11 cellular contexts compared by ENCODE assay signal in genomic region chr7:22640269-22640668, GRCh38.
DNase-seq lines count a peak whose midpoint lies in the region; ATAC-seq and TF ChIP-seq lines count a peak whose summit lies in the region.
"Had no signal": no experiment of that assay in that cellular context is flagged by ENCODE, and none has a peak within 500 bp of the region (broad histone marks: within the 10 kb centered on the region; RNA-seq: fewer than 3 reads in every experiment).

No MANE protein-coding gene starts in this region.

- intact Hi-C loops in posterior cingulate gyrus (cut with DNase I): no loop called here
- intact Hi-C loops in lower lobe of right lung (cut with DNase I): no loop called here

- H3K9me3 ChIP-seq in OCI-LY3 (ENCODE audit: insufficient read depth, low read length): peaks cover 19% of the 10 kb centered on the region
- peaks cover 26% of the 10 kb centered on the region for H3K9me3 ChIP-seq in lower lobe of right lung

- DNase-seq in stimulated activated CD4-positive, alpha-beta T cell treated with anti-CD3 and anti-CD28 coated beads, Interleukin-12 subunit alpha, Interleukin-12 subunit beta, amount 100 ng/mL, for 4 hours: peak; percentile 11
- DNase-seq in stimulated activated CD4-positive, alpha-beta T cell treated with anti-CD3 and anti-CD28 coated beads, Interleukin-4, amount 100 ng/mL, for 4 hours: no peak
- DNase-seq in stimulated activated naive CD8-positive, alpha-beta T cell treated with anti-CD3 and anti-CD28 coated beads, Interleukin-15, amount 100 ng/mL, for 72 hours: peak; percentile 36 to 70
- DNase-seq in hepatic stellate cell (ENCODE audit: low spot score) (no peak), posterior cingulate gyrus (no peak), lower lobe of right lung (no peak)
- DNase-seq: left ventricle myocardium inferior, NCI-H1417 treated with DMSO at 0.1 percent for 48 hours, SHP77 treated with DMSO at 0.1 percent for 48 hours had no signal

- H3K27ac ChIP-seq in OCI-LY3 (ENCODE audit: low read length) (peak overlapping the region; percentile 94), lower lobe of right lung (no peak overlapping the region)
- H3K27ac ChIP-seq: left ventricle myocardium inferior had no signal

- peaks cover 30% of the 10 kb centered on the region in 2 donors for H3K9me3 Mint-ChIP-seq in stimulated activated naive CD8-positive, alpha-beta T cell treated with anti-CD3 and anti-CD28 coated beads, Interleukin-15, amount 100 ng/mL, for 72 hours

- H3K4me1 Mint-ChIP-seq in stimulated activated naive CD8-positive, alpha-beta T cell treated with anti-CD3 and anti-CD28 coated beads, Interleukin-15, amount 100 ng/mL, for 72 hours: peaks cover 16% of the 10 kb centered on the region

- H3K4me2 ChIP-seq in OCI-LY3 (ENCODE audit: low read length): peak overlapping the region; percentile 35

- peaks cover 23% of the 10 kb centered on the region for H3K27me3 Mint-ChIP-seq in stimulated activated naive CD8-positive, alpha-beta T cell treated with anti-CD3 and anti-CD28 coated beads, Interleukin-15, amount 100 ng/mL, for 72 hours

- H4K20me1 ChIP-seq in OCI-LY3 (ENCODE audit: insufficient read depth, low read length): peaks cover 4% of the 10 kb centered on the region; the same call in 1 of the 2 replicates

- H3K4me3 ChIP-seq in OCI-LY3 (ENCODE audit: low read length): peak overlapping the region; percentile 11; the same call in 1 of the 2 replicates
- no peak overlapping the region for H3K4me3 ChIP-seq in lower lobe of right lung
- H3K4me3 ChIP-seq: left ventricle myocardium inferior had no signal

- peaks cover 37% of the 10 kb centered on the region for H3K4me1 ChIP-seq in OCI-LY3 (ENCODE audit: low read length)
- no peaks in the 10 kb centered on the region for H3K4me1 ChIP-seq in lower lobe of right lung

- peak overlapping the region; percentile 50; the same call in 1 of the 2 replicates for H3K9ac ChIP-seq in OCI-LY3 (ENCODE audit: low read length)

- H3K36me3 ChIP-seq in OCI-LY3 (replicated peaks; ENCODE audit: low read depth, low read length) (peaks cover 68% of the 10 kb centered on the region), lower lobe of right lung (no peaks in the 10 kb centered on the region)
- H3K36me3 ChIP-seq: left ventricle myocardium inferior had no signal

- no peaks in the 10 kb centered on the region for H3K27me3 ChIP-seq in OCI-LY3 (ENCODE audit: low read depth, low read length)
- no peaks in the 10 kb centered on the region for H3K27me3 ChIP-seq in lower lobe of right lung (ENCODE audit: low read depth)

- peaks cover 50% of the 10 kb centered on the region for H3K79me2 ChIP-seq in OCI-LY3 (ENCODE audit: low read length)

- no peak for TF ChIP-seq CTCF in OCI-LY3 (IDR thresholded peaks at IDR 0.05; ENCODE audit: low read depth, low read length)
- TF ChIP-seq CTCF in lower lobe of right lung (IDR thresholded peaks at IDR 0.05): no peak

- no peak overlapping the region for H3K27ac Mint-ChIP-seq in stimulated activated naive CD8-positive, alpha-beta T cell treated with anti-CD3 and anti-CD28 coated beads, Interleukin-15, amount 100 ng/mL, for 72 hours

- peak overlapping the region in 1 of 2 donors; percentile 3 for H3K4me3 Mint-ChIP-seq in stimulated activated naive CD8-positive, alpha-beta T cell treated with anti-CD3 and anti-CD28 coated beads, Interleukin-15, amount 100 ng/mL, for 72 hours

- ATAC-seq in HG02840 (IDR thresholded peaks at IDR 0.05; ENCODE audit: low FRiP score, unreplicated experiment): peak; percentile 90
- peak; percentile 100 for ATAC-seq in stimulated activated naive CD8-positive, alpha-beta T cell treated with anti-CD3 and anti-CD28 coated beads, Interleukin-15, amount 100 ng/mL, for 72 hours
- no peak for ATAC-seq in lower lobe of right lung

- H2AFZ ChIP-seq in OCI-LY3 (ENCODE audit: low read depth, low read length): no peak overlapping the region

Comparison
In these comparisons a context has a peak if more than half of its experiments do, and no peak if none do; other contexts are left out.
1. DNase-seq: peak in stimulated activated CD4-positive, alpha-beta T cell treated with anti-CD3 and anti-CD28 coated beads, Interleukin-12 subunit alpha, Interleukin-12 subunit beta, amount 100 ng/mL, for 4 hours (single experiment) and stimulated activated naive CD8-positive, alpha-beta T cell treated with anti-CD3 and anti-CD28 coated beads, Interleukin-15, amount 100 ng/mL, for 72 hours (2 of 2); none in stimulated activated CD4-positive, alpha-beta T cell treated with anti-CD3 and anti-CD28 coated beads, Interleukin-4, amount 100 ng/mL, for 4 hours (0 of 2), hepatic stellate cell (single experiment), posterior cingulate gyrus (0 of 10) and lower lobe of right lung (single experiment).
2. ATAC-seq: peak in HG02840 (single experiment) and stimulated activated naive CD8-positive, alpha-beta T cell treated with anti-CD3 and anti-CD28 coated beads, Interleukin-15, amount 100 ng/mL, for 72 hours (single experiment); none in lower lobe of right lung (0 of 2).